1 cellular context compared by ENCODE assay signal in genomic region chr3:49412632-49413337, GRCh38.
TF ChIP-seq lines count a peak whose summit lies in the region.

No MANE protein-coding gene starts in this region.

TF ChIP-seq in GM23338, 12 proteins besides CTCF, POLR2A, EP300 and RAD21 (continued from another document):
- TF ChIP-seq ZNF462 (CRISPR knock-in tag; IDR thresholded peaks at IDR 0.05) (no peak), STAT1 (IDR thresholded peaks at IDR 0.05; ENCODE audit: unreplicated experiment) (no peak)
TF ChIP-seq in GM23338: peak in this region for 0.
